ENCODE assay signal across 8 cellular contexts in genomic region chr10:87816842-87817178, GRCh38. TPM values are rescaled to one million over a fixed set of nuclear protein-coding genes. Genes with fewer than 3 reads are reported as not detected.
A peak's percentile ranks its signal among the peaks of the same experiment; 100 is the strongest.
DNase-seq lines count a peak whose midpoint lies in the region; ATAC-seq, FAIRE-seq and TF ChIP-seq lines count a peak whose summit lies in the region.

No MANE protein-coding gene starts in this region.

- H3K9me2 ChIP-seq in Loucy (replicated peaks; ENCODE audit: low read depth, low read length) (no peaks in the 10 kb centered on the region), neural cell (ENCODE audit: insufficient read depth, low read length) (no peaks in the 10 kb centered on the region)

- H3K79me2 ChIP-seq in Loucy (ENCODE audit: insufficient read depth, low read length) (peaks cover 62% of the 10 kb centered on the region), neural cell (replicated peaks; ENCODE audit: insufficient read depth, low read length) (peaks cover 57% of the 10 kb centered on the region)

- peak overlapping the region; percentile 83 for H3K4me3 ChIP-seq in CD8-positive, alpha-beta T cell (ENCODE audit: low read depth, low read length)
- peak overlapping the region; percentile 90 for H3K4me3 ChIP-seq in Loucy (ENCODE audit: low read length, poor library complexity, severe bottlenecking)
- H3K4me3 ChIP-seq in neural cell (ENCODE audit: low read length) = peak overlapping the region; percentile 80

- H3K4me1 Mint-ChIP-seq in CD8-positive, alpha-beta T cell (ENCODE audit: low read depth) = peaks cover 50% of the 10 kb centered on the region
- peaks cover 34% of the 10 kb centered on the region for H3K4me1 Mint-ChIP-seq in chondrocyte (ENCODE audit: low read depth)

- no peak for TF ChIP-seq RAD21 in neural cell (conservative IDR thresholded peaks at IDR 0.05)

- CTCF ChIA-PET in CD8-positive, alpha-beta T cell (lab: Charles Lee) = interaction anchor here (1.5 kb wide), 1 partner anchor 298 kb away, joined by 6 read pairs; no protein-coding TSS in a partner anchor

- no peak for FAIRE-seq in frontal cortex (lab: Jason Lieb, UNC)

- ATAC-seq in CD8-positive, alpha-beta T cell = no peak
- no peak for ATAC-seq in HG03460 (IDR thresholded peaks at IDR 0.05; ENCODE audit: unreplicated experiment)

- H4K20me1 ChIP-seq in Loucy (ENCODE audit: insufficient read depth, low read length, poor library complexity, severe bottlenecking) = peaks cover 53% of the 10 kb centered on the region
- H4K20me1 ChIP-seq in neural cell (ENCODE audit: insufficient read depth) = no peaks in the 10 kb centered on the region

- H3K4me2 ChIP-seq in Loucy (ENCODE audit: low read depth, low read length, poor library complexity, severe bottlenecking) (peak overlapping the region; percentile 78), neural cell (ENCODE audit: low read length) (peak overlapping the region; percentile 72)

- no peaks in the 10 kb centered on the region for H3K9me3 Mint-ChIP-seq in CD8-positive, alpha-beta T cell
- H3K9me3 Mint-ChIP-seq in chondrocyte (ENCODE audit: low read depth) = no peaks in the 10 kb centered on the region

- H3K9me3 ChIP-seq in CD8-positive, alpha-beta T cell (ENCODE audit: low read length) = no peaks in the 10 kb centered on the region
- no peaks in the 10 kb centered on the region for H3K9me3 ChIP-seq in Loucy (ENCODE audit: insufficient read depth, low read depth, low read length)
- no peaks in the 10 kb centered on the region for H3K9me3 ChIP-seq in neural cell (ENCODE audit: low read length)

- H3K27ac Mint-ChIP-seq in CD8-positive, alpha-beta T cell = peak overlapping the region; percentile 100
- peak overlapping the region; percentile 96 for H3K27ac Mint-ChIP-seq in chondrocyte (ENCODE audit: unreplicated experiment)

- peaks cover 22% of the 10 kb centered on the region for H3K36me3 Mint-ChIP-seq in CD8-positive, alpha-beta T cell
- H3K36me3 Mint-ChIP-seq in chondrocyte (ENCODE audit: low read depth) = peaks cover 3% of the 10 kb centered on the region

- TF ChIP-seq CTCF in CD8-positive, alpha-beta T cell (IDR thresholded peaks at IDR 0.05) = no peak
- TF ChIP-seq CTCF in Loucy (conservative IDR thresholded peaks at IDR 0.05; ENCODE audit: low read length) (no peak; the same call in none of the 2 replicates), chondrocyte (IDR thresholded peaks at IDR 0.05) (no peak), neural cell (IDR thresholded peaks at IDR 0.05; ENCODE audit: poor library complexity, severe bottlenecking) (no peak)

- H2AFZ ChIP-seq in Loucy (ENCODE audit: low read length) (no peak overlapping the region), neural cell (ENCODE audit: low read depth, low read length) (peak overlapping the region; percentile 75)

- peak overlapping the region; percentile 94 for H3K4me3 Mint-ChIP-seq in CD8-positive, alpha-beta T cell
- peak overlapping the region; percentile 86 for H3K4me3 Mint-ChIP-seq in chondrocyte (ENCODE audit: unreplicated experiment)

- no peak for TF ChIP-seq EP300 in neural cell (conservative IDR thresholded peaks at IDR 0.05; ENCODE audit: poor library complexity, severe bottlenecking)

- intact Hi-C loops in CD8-positive, alpha-beta T cell (cut with DNase I, micrococcal nuclease) = loop anchor here (5.0 to 10.0 kb wide), 4 partner anchors 45 to 1888 kb away; partner anchors contain the start of genes GLUD1 (in 1 of the 2), KIF20B (in 1 of the 2), LIPA (in 1 of the 2) and SHLD2 (in 1 of the 2)

- POLR2A ChIA-PET in CD8-positive, alpha-beta T cell (lab: Charles Lee) = no interaction called here

- no peaks in the 10 kb centered on the region for H3K27me3 ChIP-seq in CD8-positive, alpha-beta T cell (ENCODE audit: insufficient read depth, low read length)
- H3K27me3 ChIP-seq in Loucy (ENCODE audit: insufficient read depth, low read length, poor library complexity, severe bottlenecking) (peaks cover 5% of the 10 kb centered on the region), neural cell (ENCODE audit: insufficient read depth, low read depth, low read length) (no peaks in the 10 kb centered on the region)

- DNase-seq in CD8-positive, alpha-beta T cell = no peak
- DNase-seq in chondrocyte (ENCODE audit: low spot score) (no peak), pons (ENCODE audit: low spot score) (no peak), frontal cortex (ENCODE audit: low spot score in 2 of 2) (no peak)
- DNase-seq in activated CD8-positive, alpha-beta memory T cell treated with anti-CD3 and anti-CD28 coated beads, Interleukin-2, amount 50 U/mL, for 4 hours = no peak

- H3K27ac ChIP-seq in CD8-positive, alpha-beta T cell (ENCODE audit: low read depth, low read length) = no peak overlapping the region
- peak overlapping the region; percentile 89 for H3K27ac ChIP-seq in neural cell (ENCODE audit: low read length)

- no peaks in the 10 kb centered on the region for H3K27me3 Mint-ChIP-seq in CD8-positive, alpha-beta T cell (ENCODE audit: low read depth)
- no peaks in the 10 kb centered on the region for H3K27me3 Mint-ChIP-seq in chondrocyte (ENCODE audit: low read depth)

- peaks cover 7% of the 10 kb centered on the region for H3K36me3 ChIP-seq in CD8-positive, alpha-beta T cell (ENCODE audit: insufficient read depth, low read length)
- H3K36me3 ChIP-seq in Loucy (ENCODE audit: insufficient read depth, low read length) (peaks cover 2% of the 10 kb centered on the region; the same call in 1 of the 2 replicates), neural cell (ENCODE audit: insufficient read depth, low read length) (no peaks in the 10 kb centered on the region)

- H3F3A ChIP-seq in Loucy (ENCODE audit: low read depth) (no peaks in the 10 kb centered on the region), neural cell (ENCODE audit: insufficient read depth, low read length, poor library complexity, severe bottlenecking) (peaks cover 4% of the 10 kb centered on the region)

- peaks cover 26% of the 10 kb centered on the region for H3K4me1 ChIP-seq in CD8-positive, alpha-beta T cell (ENCODE audit: insufficient read depth, low read length)
- H3K4me1 ChIP-seq in Loucy (ENCODE audit: insufficient read depth, low read length, poor library complexity, severe bottlenecking) = peaks cover 43% of the 10 kb centered on the region

- H3K9ac ChIP-seq in Loucy (ENCODE audit: low read depth, low read length, poor library complexity, severe bottlenecking) = peak overlapping the region; percentile 95
- peak overlapping the region; percentile 91 for H3K9ac ChIP-seq in neural cell (ENCODE audit: low read length)

TF ChIP-seq in neural cell, 6 proteins besides CTCF, POLR2A, EP300 and RAD21:
- TF ChIP-seq MXI1 (conservative IDR thresholded peaks at IDR 0.05; ENCODE audit: poor library complexity, severe bottlenecking) (no peak), POLR2AphosphoS5 (IDR thresholded peaks at IDR 0.05) (no peak), REST (IDR thresholded peaks at IDR 0.05; ENCODE audit: borderline replicate concordance) (no peak), EZH2 (IDR thresholded peaks at IDR 0.05; ENCODE audit: borderline replicate concordance, insufficient read depth, low read length, poor library complexity, severe bottlenecking) (no peak), SMC3 (conservative IDR thresholded peaks at IDR 0.05; ENCODE audit: poor library complexity) (no peak), TAF1 (IDR thresholded peaks at IDR 0.05; ENCODE audit: low read depth) (no peak)

RNA-seq across cellular contexts. Expression of gene ATAD1, which starts 1.2 kb away (rescaled TPM):
- 10 to 100 TPM; 36.9 to 39.0 TPM for total RNA-seq in CD8-positive, alpha-beta T cell
- total RNA-seq in chondrocyte (50.6 to 55.3 TPM (median 54.9 TPM) in 3 replicates), frontal cortex (85.6 TPM)
- 136 and 165 TPM in 2 replicates for polyA plus RNA-seq in neural cell
- polyA minus RNA-seq in neural cell = 165 and 188 TPM in 2 replicates

RNA-seq across cellular contexts. Expression of gene KLLN, which starts 46.5 kb away (rescaled TPM):
- total RNA-seq in CD8-positive, alpha-beta T cell = under 1 TPM; 0.38 to 0.42 TPM
- total RNA-seq in chondrocyte (0.62 to 0.82 TPM (median 0.72 TPM) in 3 replicates), frontal cortex (0.82 TPM)
- polyA plus RNA-seq in neural cell = 0.30 and 0.77 TPM in 2 replicates
- polyA minus RNA-seq in neural cell = 2.8 and 2.9 TPM in 2 replicates

RNA-seq across cellular contexts. Expression of gene PTEN, which starts 46.6 kb away (rescaled TPM):
- total RNA-seq in CD8-positive, alpha-beta T cell = 10 to 100 TPM; 57.5 to 66.1 TPM
- total RNA-seq in chondrocyte (82.9 to 85.4 TPM (median 83.5 TPM) in 3 replicates), frontal cortex (212 TPM)
- 47.3 and 50.4 TPM in 2 replicates for polyA plus RNA-seq in neural cell
- 218 and 240 TPM in 2 replicates for polyA minus RNA-seq in neural cell
